In the genomic region with DNA sequence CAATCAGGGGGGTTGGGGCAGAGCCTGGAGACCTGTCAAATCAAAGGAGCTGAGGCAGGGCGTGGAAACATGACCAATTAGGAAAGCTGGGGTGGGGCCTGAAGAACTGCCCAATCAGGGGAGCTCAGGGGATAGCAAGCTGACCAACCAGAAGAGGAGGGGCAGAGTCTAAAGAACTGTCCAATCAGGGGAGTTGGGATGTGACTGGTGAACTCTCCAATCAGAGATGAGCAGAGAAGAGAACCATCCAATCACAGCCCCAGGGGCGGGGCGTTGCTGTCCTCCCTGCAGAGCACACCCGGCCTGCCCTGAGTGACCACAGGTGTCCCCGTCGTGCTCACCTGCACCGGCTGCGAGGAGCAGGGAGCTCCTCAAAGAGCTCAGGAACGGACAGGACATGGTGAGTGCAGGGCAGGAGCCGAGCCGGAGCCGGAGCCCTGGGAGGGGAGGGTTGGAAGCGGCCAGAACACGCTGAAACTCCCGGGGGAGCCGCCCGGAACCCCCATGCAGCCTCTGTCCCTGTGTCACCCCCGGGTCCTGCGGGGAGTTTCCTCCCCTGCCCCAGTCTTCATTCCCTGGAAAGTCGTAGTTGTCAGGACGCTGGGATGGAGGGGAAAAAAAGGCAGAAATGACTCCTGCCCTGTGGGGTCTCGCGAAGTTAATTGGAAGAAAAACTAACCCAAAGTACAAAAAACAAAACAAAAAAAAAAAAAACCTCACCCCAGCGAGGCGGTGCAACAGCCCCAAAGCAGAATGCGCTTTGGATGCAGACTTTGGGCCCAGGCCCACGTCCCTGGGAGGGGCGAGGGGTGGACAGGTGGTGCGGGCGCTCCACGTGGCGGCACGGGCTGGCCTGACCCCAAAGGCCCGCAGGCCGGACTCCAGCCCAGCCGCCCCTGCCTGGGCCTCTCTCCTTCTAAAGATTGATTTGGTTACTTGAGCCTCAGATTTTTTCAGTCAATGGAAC, we compare ENCODE assay signal across 10 cellular contexts. TPM values are rescaled to one million over a fixed set of nuclear protein-coding genes. Genes with fewer than 3 reads are reported as not detected.
A peak's percentile ranks its signal among the peaks of the same experiment; 100 is the strongest.
DNase-seq lines count a peak whose midpoint lies in the region; ATAC-seq, FAIRE-seq and TF ChIP-seq lines count a peak whose summit lies in the region.
"Had no signal": no experiment of that assay in that cellular context is flagged by ENCODE, and none has a peak within 500 bp of the region (broad histone marks: within the 10 kb centered on the region; RNA-seq: fewer than 3 reads in every experiment).

A gene (plus strand): TSS at position 311 of the 967 bp plus-strand sequence. CDS start 87 bp downstream, at position 398.

- H3K9me3 ChIP-seq in heart left ventricle, result peaks cover 0 to 9% (median 0%) of the 10 kb centered on the region in 12 donors
- no peaks in the 10 kb centered on the region for H3K9me3 ChIP-seq in right atrium auricular region
- no peaks in the 10 kb centered on the region for H3K9me3 ChIP-seq in hepatocyte (ENCODE audit: low read depth)
- H3K9me3 ChIP-seq in ascending aorta, result no peaks in the 10 kb centered on the region

- FAIRE-seq in bronchial epithelial cell (lab: Jason Lieb, UNC), result no peak

- H3K36me3 ChIP-seq in heart left ventricle (no peaks in the 10 kb centered on the region), right atrium auricular region (no peaks in the 10 kb centered on the region), bronchial epithelial cell (ENCODE audit: control insufficient read depth, insufficient read depth, low read length) (no peaks in the 10 kb centered on the region), hepatocyte (replicated peaks; ENCODE audit: insufficient read depth, low read depth) (no peaks in the 10 kb centered on the region), ascending aorta (no peaks in the 10 kb centered on the region)

- H3K4me1 Mint-ChIP-seq in stimulated activated naive B cell treated with anti-CD40 and anti-IgM and Interleukin-4, amounts not matched to agents 10 μg/mL and 1 μg/mL and 100 μg/mL, for 72 hours, result peaks cover 15 to 18% of the 10 kb centered on the region in 2 donors

- peaks cover 7 to 9% of the 10 kb centered on the region in 2 donors for H3K9me3 Mint-ChIP-seq in stimulated activated naive B cell treated with anti-CD40 and anti-IgM and Interleukin-4, amounts not matched to agents 10 μg/mL and 1 μg/mL and 100 μg/mL, for 72 hours

- no peak for TF ChIP-seq POLR2A in heart left ventricle (IDR thresholded peaks at IDR 0.05)

- TF ChIP-seq CTCF in heart left ventricle (IDR thresholded peaks at IDR 0.05) (no peak), right atrium auricular region (IDR thresholded peaks at IDR 0.05) (no peak), bronchial epithelial cell (IDR thresholded peaks at IDR 0.05; ENCODE audit: insufficient read depth, low read length, severe bottlenecking) (no peak), hepatocyte (IDR thresholded peaks at IDR 0.05; ENCODE audit: poor library complexity) (no peak), ascending aorta (IDR thresholded peaks at IDR 0.05) (no peak)

- no peaks in the 10 kb centered on the region for H3K79me2 ChIP-seq in hepatocyte

- no peaks in the 10 kb centered on the region for H3K27me3 ChIP-seq in heart left ventricle
- H3K27me3 ChIP-seq in right atrium auricular region, result no peaks in the 10 kb centered on the region
- H3K27me3 ChIP-seq in bronchial epithelial cell (ENCODE audit: control insufficient read depth, insufficient read depth, low read length), result no peaks in the 10 kb centered on the region
- H3K27me3 ChIP-seq in hepatocyte, result no peaks in the 10 kb centered on the region
- H3K27me3 ChIP-seq in ascending aorta, result no peaks in the 10 kb centered on the region

- no peaks in the 10 kb centered on the region for H4K20me1 ChIP-seq in hepatocyte (ENCODE audit: insufficient read depth, poor library complexity, severe bottlenecking)

- H3K9me2 ChIP-seq in hepatocyte (replicated peaks; ENCODE audit: insufficient read depth), result no peaks in the 10 kb centered on the region

- H3K27me3 Mint-ChIP-seq in stimulated activated naive B cell treated with anti-CD40 and anti-IgM and Interleukin-4, amounts not matched to agents 10 μg/mL and 1 μg/mL and 100 μg/mL, for 72 hours, result peaks cover 5 to 6% of the 10 kb centered on the region in 2 donors
- H3K27me3 Mint-ChIP-seq: CD4-positive, CD25-positive, alpha-beta regulatory T cell had no signal

- no peak within 1 kb of the TSS for H3K27ac ChIP-seq in heart left ventricle
- no peak within 1 kb of the TSS for H3K27ac ChIP-seq in right atrium auricular region
- no peak within 1 kb of the TSS for H3K27ac ChIP-seq in hepatocyte
- no peak within 1 kb of the TSS for H3K27ac ChIP-seq in ascending aorta

- H3K4me1 ChIP-seq in heart left ventricle, result no peaks in the 10 kb centered on the region
- no peaks in the 10 kb centered on the region for H3K4me1 ChIP-seq in right atrium auricular region
- no peaks in the 10 kb centered on the region for H3K4me1 ChIP-seq in hepatocyte (ENCODE audit: insufficient read depth)
- H3K4me1 ChIP-seq in ascending aorta, result no peaks in the 10 kb centered on the region

- DNase-seq in heart left ventricle (no peak), right atrium auricular region (ENCODE audit: low spot score) (no peak), NCI-H226 (peak; percentile 7), bronchial epithelial cell (ENCODE audit: low read depth) (peak; percentile 90), dedifferentiated amniotic fluid mesenchymal stem cell (ENCODE audit: extremely low spot score) (no peak), hepatocyte (ENCODE audit: low spot score) (no peak), ascending aorta (ENCODE audit: low spot score in 2 of 2) (no peak)
- DNase-seq in stimulated activated naive B cell treated with anti-CD40 and anti-IgM and Interleukin-4, amounts not matched to agents 10 μg/mL and 1 μg/mL and 100 μg/mL, for 72 hours, result no peak
- DNase-seq: CD4-positive, CD25-positive, alpha-beta regulatory T cell had no signal

- H3K4me3 ChIP-seq in heart left ventricle (no peak within 1 kb of the TSS), right atrium auricular region (no peak within 1 kb of the TSS), bronchial epithelial cell (ENCODE audit: low read depth, low read length) (peak within 1 kb of the TSS; percentile 45), hepatocyte (no peak within 1 kb of the TSS), ascending aorta (no peak within 1 kb of the TSS)

- peak within 1 kb of the TSS; percentile 20 for H3K27ac Mint-ChIP-seq in stimulated activated naive B cell treated with anti-CD40 and anti-IgM and Interleukin-4, amounts not matched to agents 10 μg/mL and 1 μg/mL and 100 μg/mL, for 72 hours
- H3K27ac Mint-ChIP-seq: activated naive CD8-positive, alpha-beta T cell; CD4-positive, CD25-positive, alpha-beta regulatory T cell had no signal

- no peak within 1 kb of the TSS for H3K4me2 ChIP-seq in hepatocyte

- ATAC-seq in heart left ventricle, result peak in 3 of 4 donors; percentile 36 to 79 (median 42)
- peak; percentile 33 to 36 for ATAC-seq in stimulated activated naive B cell treated with anti-CD40 and anti-IgM and Interleukin-4, amounts not matched to agents 10 μg/mL and 1 μg/mL and 100 μg/mL, for 72 hours (replicated peaks)

- H3K36me3 Mint-ChIP-seq in stimulated activated naive B cell treated with anti-CD40 and anti-IgM and Interleukin-4, amounts not matched to agents 10 μg/mL and 1 μg/mL and 100 μg/mL, for 72 hours, result peaks cover 3 to 6% of the 10 kb centered on the region in 2 donors
- H3K36me3 Mint-ChIP-seq: activated naive CD8-positive, alpha-beta T cell; CD4-positive, CD25-positive, alpha-beta regulatory T cell had no signal

- WGBS in heart left ventricle, 4 donors, result 82 to 90% (median 85%) methylated on average over 29 to 36 of the region's 36 CpGs
- 92% methylated on average over 32 of the region's 36 CpGs for WGBS in hepatocyte (ENCODE audit: low lambda C conversion rate, missing lambda C conversion rate)

- H3K4me3 Mint-ChIP-seq in stimulated activated naive B cell treated with anti-CD40 and anti-IgM and Interleukin-4, amounts not matched to agents 10 μg/mL and 1 μg/mL and 100 μg/mL, for 72 hours, result no peak within 1 kb of the TSS
- H3K4me3 Mint-ChIP-seq: activated naive CD8-positive, alpha-beta T cell; CD4-positive, CD25-positive, alpha-beta regulatory T cell had no signal

- H2AFZ ChIP-seq in hepatocyte, result no peak within 1 kb of the TSS

- intact Hi-C loops in heart left ventricle (cut with DNase I) (loop anchor here in 3 of 10 donors (5.0 to 10.0 kb wide), 3 partner anchors 213 to 223 kb away; no protein-coding TSS in a partner anchor), ascending aorta (cut with DNase I) (no loop called here)

RNA-seq across cellular contexts. Expression of the gene that starts here (rescaled TPM):
- total RNA-seq in heart left ventricle, result under 1 TPM in 2 of 9 donors, not detected in 7; 0.16 to 0.20 TPM
- polyA plus RNA-seq in heart left ventricle, result not detected
- total RNA-seq in right atrium auricular region, result not detected
- 2.0 and 2.4 TPM in 2 replicates for total RNA-seq in bronchial epithelial cell
- 0.03 TPM in 1 of 2 replicates, not detected in the other for total RNA-seq in hepatocyte
- polyA plus RNA-seq in hepatocyte, result not detected in 2 replicates
- total RNA-seq in ascending aorta, result not detected
- total RNA-seq: CD4-positive, CD25-positive, alpha-beta regulatory T cell had no signal
- polyA plus RNA-seq: CD4-positive, CD25-positive, alpha-beta regulatory T cell had no signal

Comparison
In these comparisons a context has a peak if more than half of its experiments do, and no peak if none do; other contexts are left out.
1. Peak in ATAC-seq in heart left ventricle; RNA of the gene not detected or under 1 TPM.
2. DNase-seq: peak in NCI-H226 (single experiment) and bronchial epithelial cell (single experiment); none in heart left ventricle (0 of 5), right atrium auricular region (single experiment), stimulated activated naive B cell treated with anti-CD40 and anti-IgM and Interleukin-4, amounts not matched to agents 10 μg/mL and 1 μg/mL and 100 μg/mL, for 72 hours (single experiment), dedifferentiated amniotic fluid mesenchymal stem cell (single experiment), hepatocyte (single experiment) and ascending aorta (0 of 2).